Comparison of ENCODE assay signal across 21 cellular contexts in genomic region chr13:49977992-49978391, GRCh38. TPM values are rescaled to one million over a fixed set of nuclear protein-coding genes. Genes with fewer than 3 reads are reported as not detected.
DNase-seq lines count a peak whose midpoint lies in the region; ATAC-seq, FAIRE-seq and TF ChIP-seq lines count a peak whose summit lies in the region.
"Had no signal": no experiment of that assay in that cellular context is flagged by ENCODE, and none has a peak within 500 bp of the region (broad histone marks: within the 10 kb centered on the region; RNA-seq: fewer than 3 reads in every experiment).

No MANE protein-coding gene starts in this region.

- no peak overlapping the region for H3K9ac ChIP-seq in HepG2 (ENCODE audit: insufficient read depth, low read depth, low read length)

- no peaks in the 10 kb centered on the region for H3K4me1 Mint-ChIP-seq in central memory CD8-positive, alpha-beta T cell
- H3K4me1 Mint-ChIP-seq in activated CD4-positive, alpha-beta T cell treated with anti-CD3 and anti-CD28 coated beads, Interleukin-2, amount 10 ng/mL, durations not matched to agents 24 days and 14 days = peaks cover 6% of the 10 kb centered on the region

- CTCF ChIA-PET in HepG2 (lab: Yijun Ruan, JAX; ENCODE audit: low intra/inter-chr PET ratio, low total read pairs) = no interaction called here

- no peak overlapping the region for H3K4me3 Mint-ChIP-seq in central memory CD8-positive, alpha-beta T cell
- H3K4me3 Mint-ChIP-seq in activated CD4-positive, alpha-beta T cell treated with anti-CD3 and anti-CD28 coated beads, Interleukin-2, amount 10 ng/mL, durations not matched to agents 24 days and 14 days = no peak overlapping the region
- H3K4me3 Mint-ChIP-seq: CD14-positive monocyte had no signal

- TF ChIP-seq EP300 in HepG2 (IDR thresholded peaks at IDR 0.05; ENCODE audit: low read depth in 2 of 2, low read length in 2 of 2) = no peak
- no peak for TF ChIP-seq EP300 in HepG2 (CRISPR knock-in tag; IDR thresholded peaks at IDR 0.05; ENCODE audit: borderline replicate concordance)

- FAIRE-seq in HepG2 (lab: Jason Lieb, UNC) (no peak), pancreas (lab: Jason Lieb, UNC) (no peak)
- FAIRE-seq: A204.1, GM12891, HTR-8/SVneo had no signal

- no peaks in the 10 kb centered on the region for H3K9me3 ChIP-seq in HepG2 (ENCODE audit: low read length)
- no peaks in the 10 kb centered on the region for H3K9me3 ChIP-seq in right lobe of liver
- no peaks in the 10 kb centered on the region for H3K9me3 ChIP-seq in pancreas
- H3K9me3 ChIP-seq: Caco-2, MG63 had no signal

- H3K36me3 Mint-ChIP-seq in central memory CD8-positive, alpha-beta T cell (ENCODE audit: insufficient read depth) = no peaks in the 10 kb centered on the region
- peaks cover 15% of the 10 kb centered on the region for H3K36me3 Mint-ChIP-seq in activated CD4-positive, alpha-beta T cell treated with anti-CD3 and anti-CD28 coated beads, Interleukin-2, amount 10 ng/mL, durations not matched to agents 24 days and 14 days (ENCODE audit: low read depth)

- ATAC-seq in HepG2 = peak; percentile 33; the same call in 1 of the 3 replicates
- no peak for ATAC-seq in right lobe of liver
- ATAC-seq in central memory CD8-positive, alpha-beta T cell (replicated peaks; ENCODE audit: extremely low read depth, poor library complexity, severe bottlenecking) = no peak
- ATAC-seq in pancreas = no peak

- DNase-seq in HepG2 (ENCODE audit: low spot score) = no peak
- DNase-seq in right lobe of liver = no peak
- DNase-seq in OCI-M1 (lab: John Stamatoyannopoulos, UW) = peak; percentile 20
- DNase-seq in central memory CD8-positive, alpha-beta T cell (ENCODE audit: low spot score in 2 of 2) = no peak
- DNase-seq in pancreas = no peak
- DNase-seq in pons (ENCODE audit: low spot score) = no peak
- DNase-seq in activated CD4-positive, alpha-beta T cell treated with anti-CD3 and anti-CD28 coated beads, Interleukin-2, amount 10 ng/mL, durations not matched to agents 24 days and 14 days = no peak
- DNase-seq in DMS 273 (lab: John Stamatoyannopoulos, UW; ENCODE audit: unreplicated experiment) = no peak
- DNase-seq: Caco-2, DMS53, HCEC 1CT, KG1, MG63, NCI-H1436, NCI-H2081, NCI-H524 had no signal

- H3K9me3 Mint-ChIP-seq in central memory CD8-positive, alpha-beta T cell = no peaks in the 10 kb centered on the region
- H3K9me3 Mint-ChIP-seq in activated CD4-positive, alpha-beta T cell treated with anti-CD3 and anti-CD28 coated beads, Interleukin-2, amount 10 ng/mL, durations not matched to agents 24 days and 14 days = no peaks in the 10 kb centered on the region

- TF ChIP-seq POLR2A in HepG2 (IDR thresholded peaks at IDR 0.05; ENCODE audit: insufficient read depth in 1 of 2, low read depth in 2 of 2, low read length in 2 of 2) = no peak
- no peak for TF ChIP-seq POLR2A in right lobe of liver (IDR thresholded peaks at IDR 0.05)

- in situ Hi-C loops in HepG2 (cut with HindIII; ENCODE audit: extremely low pct_ligation_motif_present, low pct_unique_long_range_greater_than_20kb) = loop anchor here (10.0 to 25.0 kb wide), 4 partner anchors 559 to 1084 kb away; no protein-coding TSS in a partner anchor

- H2AFZ ChIP-seq in HepG2 (ENCODE audit: low read length) = no peak overlapping the region

- H3K4me2 ChIP-seq in HepG2 (ENCODE audit: low read depth, low read length) = peak overlapping the region; percentile 21; the same call in 1 of the 2 replicates

- no peaks in the 10 kb centered on the region for H3K27me3 ChIP-seq in HepG2 (ENCODE audit: control insufficient read depth in 1 of 2, insufficient read depth in 2 of 2, low read length in 2 of 2)
- no peaks in the 10 kb centered on the region for H3K27me3 ChIP-seq in right lobe of liver
- no peaks in the 10 kb centered on the region for H3K27me3 ChIP-seq in pancreas
- H3K27me3 ChIP-seq: MG63 had no signal

- no peaks in the 10 kb centered on the region for H3K27me3 Mint-ChIP-seq in central memory CD8-positive, alpha-beta T cell
- no peaks in the 10 kb centered on the region for H3K27me3 Mint-ChIP-seq in activated CD4-positive, alpha-beta T cell treated with anti-CD3 and anti-CD28 coated beads, Interleukin-2, amount 10 ng/mL, durations not matched to agents 24 days and 14 days

- intact Hi-C loops in HepG2 (cut with micrococcal nuclease; ENCODE audit: unreplicated experiment) (loop anchor here (1.0 to 5.0 kb wide), 4 partner anchors 104 to 935 kb away; no protein-coding TSS in a partner anchor), right lobe of liver (cut with DNase I) (no loop called here), pancreas (cut with DNase I) (no loop called here)
- intact Hi-C loops in activated CD4-positive, alpha-beta T cell treated with anti-CD3 and anti-CD28 coated beads, Interleukin-2, amount 10 ng/mL, durations not matched to agents 24 days and 14 days (cut with micrococcal nuclease) = loop anchor here (2.0 kb wide), 2 partner anchors 555 to 935 kb away; no protein-coding TSS in a partner anchor

- BruUV-seq in HepG2 (replicated peaks; lab: Mats Ljungman, UMichigan) = no TSS peak

- no peak for TF ChIP-seq RAD21 in HepG2 (CRISPR knock-in tag; IDR thresholded peaks at IDR 0.05)

- peaks cover 12% of the 10 kb centered on the region for H3K4me1 ChIP-seq in HepG2 (ENCODE audit: insufficient read depth, low read length)
- peaks cover 0 to 6% (median 2%) of the 10 kb centered on the region in 4 donors for H3K4me1 ChIP-seq in right lobe of liver
- peaks cover 0 to 3% (median 0%) of the 10 kb centered on the region in 3 donors for H3K4me1 ChIP-seq in pancreas

- 18% methylated on average over 3 of the region's 3 CpGs for WGBS in HepG2 (ENCODE audit: low lambda C conversion rate)
- WGBS in right lobe of liver (ENCODE audit: insufficient coverage, low coverage, low lambda C conversion rate, missing lambda C conversion rate) = 85% methylated on average over 3 of the region's 3 CpGs
- WGBS in pancreas, 2 donors = 76 to 86% methylated on average over 3 of the region's 3 CpGs

- H3K27ac Mint-ChIP-seq in central memory CD8-positive, alpha-beta T cell (ENCODE audit: low read depth) = peak overlapping the region; percentile 35
- no peak overlapping the region for H3K27ac Mint-ChIP-seq in activated CD4-positive, alpha-beta T cell treated with anti-CD3 and anti-CD28 coated beads, Interleukin-2, amount 10 ng/mL, durations not matched to agents 24 days and 14 days

- H4K20me1 ChIP-seq in HepG2 (ENCODE audit: insufficient read depth, low read length) = no peaks in the 10 kb centered on the region

- H3K4me3 ChIP-seq in HepG2 (replicated peaks in 1 of 3; ENCODE audit: insufficient read depth in 1 of 3, low read depth in 2 of 3, low read length in 3 of 3) = no peak overlapping the region
- H3K4me3 ChIP-seq in right lobe of liver = no peak overlapping the region
- no peak overlapping the region for H3K4me3 ChIP-seq in pancreas
- H3K4me3 ChIP-seq: MG63 had no signal

- TF ChIP-seq CTCF in HepG2 (CRISPR knock-in tag; IDR thresholded peaks at IDR 0.05) (no peak), right lobe of liver (IDR thresholded peaks at IDR 0.05) (no peak), pancreas (IDR thresholded peaks at IDR 0.05) (no peak)

- no peaks in the 10 kb centered on the region for H3K79me2 ChIP-seq in HepG2 (ENCODE audit: insufficient read depth, low read length)

- H3K27ac ChIP-seq in HepG2 (ENCODE audit: extremely low read length, insufficient read depth, low read length) (no peak overlapping the region), right lobe of liver (no peak overlapping the region), pancreas (no peak overlapping the region)
- H3K27ac ChIP-seq: RWPE1 had no signal

- H3K36me3 ChIP-seq in HepG2 (replicated peaks in 1 of 2; ENCODE audit: control insufficient read depth in 1 of 2, insufficient read depth in 2 of 2, low read length in 2 of 2) = no peaks in the 10 kb centered on the region
- no peaks in the 10 kb centered on the region for H3K36me3 ChIP-seq in right lobe of liver
- H3K36me3 ChIP-seq in pancreas = no peaks in the 10 kb centered on the region
- H3K36me3 ChIP-seq: MG63 had no signal

- POLR2A ChIA-PET in HepG2 (lab: Yijun Ruan, JAX) = no interaction called here

RNA-seq across cellular contexts. Expression of gene TRIM13, which starts 18.9 kb away (rescaled TPM):
- total RNA-seq in HepG2 (2016; rRNA removed; fragmentation: Illumina TruSeq; extraction: Trizol) (18.8 and 22.0 TPM in 2 replicates), right lobe of liver (10 to 100 TPM in 1 of 6 experiments, 1 to 10 TPM in 5; 5.6 to 10.8 (median 7.3) TPM), pancreas (10 to 100 TPM in 1 of 6 donors, 1 to 10 TPM in 5; 7.2 to 17.0 (median 8.9) TPM)
- total RNA-seq in HepG2 (2016; cell fraction: cytosol; rRNA removed; fragmentation: Illumina TruSeq; extraction: Trizol; ENCODE audit: low read depth) = 3.8 and 4.1 TPM in 2 replicates
- 17.5 and 19.2 TPM in 2 replicates for total RNA-seq in HepG2 (2016; cell fraction: insoluble cytoplasmic fraction; rRNA removed; fragmentation: Illumina TruSeq; extraction: Trizol)
- 9.3 and 10.2 TPM in 2 replicates for total RNA-seq in HepG2 (2016; cell fraction: membrane; rRNA removed; fragmentation: Illumina TruSeq; extraction: Trizol)
- 27.0 and 27.5 TPM in 2 replicates for total RNA-seq in HepG2 (2016; cell fraction: nucleus; rRNA removed; fragmentation: Illumina TruSeq; extraction: Trizol)
- polyA plus RNA-seq in HepG2 (2011; rRNA removed) (22.5 and 24.4 TPM in 2 replicates), pancreas (10 to 100 TPM in 1 of 2 donors, 1 to 10 TPM in 1; 8.9 to 19.7 TPM)
- 8.9 and 14.0 TPM in 2 replicates for polyA plus RNA-seq in HepG2 (2011; cell fraction: cytosol; rRNA removed)
- polyA plus RNA-seq in HepG2 (2011; cell fraction: nucleus; rRNA removed) = 21.8 and 30.3 TPM in 2 replicates
- polyA plus RNA-seq in HepG2 (2012) = 23.7 and 25.7 TPM in 2 replicates
- 4.4 and 5.2 TPM in 2 replicates for polyA plus RNA-seq in HepG2 (2016; cell fraction: cytosol; fragmentation: Illumina TruSeq; extraction: Trizol; ENCODE audit: low read depth)
- 14.1 and 15.8 TPM in 2 replicates for polyA plus RNA-seq in HepG2 (2016; cell fraction: insoluble cytoplasmic fraction; fragmentation: Illumina TruSeq; extraction: Trizol; ENCODE audit: low read depth)
- 9.0 and 9.8 TPM in 2 replicates for polyA plus RNA-seq in HepG2 (2016; cell fraction: membrane; fragmentation: Illumina TruSeq; extraction: Trizol; ENCODE audit: low read depth)
- polyA plus RNA-seq in HepG2 (2016; cell fraction: nucleus; fragmentation: Illumina TruSeq; extraction: Trizol; ENCODE audit: insufficient read depth, low read depth) = 60.4 and 60.6 TPM in 2 replicates
- 7.9 TPM in 2 replicates for polyA minus RNA-seq in HepG2 (2011; rRNA and poly(A)+ RNA removed; ENCODE audit: low replicate concordance)
- 8.6 and 10.7 TPM in 2 replicates for polyA minus RNA-seq in HepG2 (2011; cell fraction: cytosol; rRNA and poly(A)+ RNA removed)
- polyA minus RNA-seq in HepG2 (2011; cell fraction: nucleus; rRNA and poly(A)+ RNA removed) = 11.3 and 14.4 TPM in 2 replicates
- total RNA-seq in activated CD4-positive, alpha-beta T cell treated with anti-CD3 and anti-CD28 coated beads, Interleukin-2, amount 10 ng/mL, durations not matched to agents 24 days and 14 days = 18.0 and 18.9 TPM in 2 replicates

RNA-seq across cellular contexts. Expression of gene KCNRG, which starts 37.3 kb away (rescaled TPM):
- total RNA-seq in HepG2 (2016; rRNA removed; fragmentation: Illumina TruSeq; extraction: Trizol) (0.94 and 1.0 TPM in 2 replicates), right lobe of liver (under 1 TPM in 4 of 6 experiments, not detected in 2; 0.18 to 0.50 (median 0.36) TPM), pancreas (under 1 TPM in 5 of 6 donors, not detected in 1; 0.16 to 0.52 (median 0.19) TPM)
- 0.26 TPM in 1 of 2 replicates, not detected in the other for total RNA-seq in HepG2 (2016; cell fraction: cytosol; rRNA removed; fragmentation: Illumina TruSeq; extraction: Trizol; ENCODE audit: low read depth)
- total RNA-seq in HepG2 (2016; cell fraction: insoluble cytoplasmic fraction; rRNA removed; fragmentation: Illumina TruSeq; extraction: Trizol) = 0.69 and 1.00 TPM in 2 replicates
- total RNA-seq in HepG2 (2016; cell fraction: membrane; rRNA removed; fragmentation: Illumina TruSeq; extraction: Trizol) = 0.46 and 0.62 TPM in 2 replicates
- total RNA-seq in HepG2 (2016; cell fraction: nucleus; rRNA removed; fragmentation: Illumina TruSeq; extraction: Trizol) = 0.59 and 0.60 TPM in 2 replicates
- polyA plus RNA-seq in HepG2 (2011; rRNA removed) (0.98 and 1.5 TPM in 2 replicates), pancreas (under 1 TPM; 0.30 to 0.40 TPM)
- polyA plus RNA-seq in HepG2 (2011; cell fraction: cytosol; rRNA removed) = 0.43 and 0.60 TPM in 2 replicates
- polyA plus RNA-seq in HepG2 (2011; cell fraction: nucleus; rRNA removed) = 0.50 and 0.66 TPM in 2 replicates
- polyA plus RNA-seq in HepG2 (2012) = 0.23 and 0.53 TPM in 2 replicates
- 0.23 and 0.28 TPM in 2 replicates for polyA plus RNA-seq in HepG2 (2016; cell fraction: cytosol; fragmentation: Illumina TruSeq; extraction: Trizol; ENCODE audit: low read depth)
- polyA plus RNA-seq in HepG2 (2016; cell fraction: insoluble cytoplasmic fraction; fragmentation: Illumina TruSeq; extraction: Trizol; ENCODE audit: low read depth) = 0.28 and 0.70 TPM in 2 replicates
- 0.38 and 0.57 TPM in 2 replicates for polyA plus RNA-seq in HepG2 (2016; cell fraction: membrane; fragmentation: Illumina TruSeq; extraction: Trizol; ENCODE audit: low read depth)
- 0.92 and 1.1 TPM in 2 replicates for polyA plus RNA-seq in HepG2 (2016; cell fraction: nucleus; fragmentation: Illumina TruSeq; extraction: Trizol; ENCODE audit: insufficient read depth, low read depth)
- polyA minus RNA-seq in HepG2 (2011; rRNA and poly(A)+ RNA removed; ENCODE audit: low replicate concordance) = 1.6 and 3.4 TPM in 2 replicates
- polyA minus RNA-seq in HepG2 (2011; cell fraction: cytosol; rRNA and poly(A)+ RNA removed) = 0.79 and 0.97 TPM in 2 replicates
- 6.3 and 7.2 TPM in 2 replicates for polyA minus RNA-seq in HepG2 (2011; cell fraction: nucleus; rRNA and poly(A)+ RNA removed)
- total RNA-seq in activated CD4-positive, alpha-beta T cell treated with anti-CD3 and anti-CD28 coated beads, Interleukin-2, amount 10 ng/mL, durations not matched to agents 24 days and 14 days = 0.43 TPM in 1 of 2 replicates, not detected in the other

RNA-seq across cellular contexts. Expression of gene SPRYD7, which starts 41.9 kb away (rescaled TPM):
- 5.9 and 6.8 TPM in 2 replicates for total RNA-seq in HepG2 (2016; rRNA removed; fragmentation: Illumina TruSeq; extraction: Trizol)
- 0.97 and 1.0 TPM in 2 replicates for total RNA-seq in HepG2 (2016; cell fraction: cytosol; rRNA removed; fragmentation: Illumina TruSeq; extraction: Trizol; ENCODE audit: low read depth)
- total RNA-seq in HepG2 (2016; cell fraction: insoluble cytoplasmic fraction; rRNA removed; fragmentation: Illumina TruSeq; extraction: Trizol) = 5.3 and 8.0 TPM in 2 replicates
- total RNA-seq in HepG2 (2016; cell fraction: membrane; rRNA removed; fragmentation: Illumina TruSeq; extraction: Trizol) = 2.8 TPM in 2 replicates
- 2.6 and 3.9 TPM in 2 replicates for total RNA-seq in HepG2 (2016; cell fraction: nucleus; rRNA removed; fragmentation: Illumina TruSeq; extraction: Trizol)
- 2.2 and 2.7 TPM in 2 replicates for polyA plus RNA-seq in HepG2 (2011; rRNA removed)
- 1.2 and 1.7 TPM in 2 replicates for polyA plus RNA-seq in HepG2 (2011; cell fraction: cytosol; rRNA removed)
- polyA plus RNA-seq in HepG2 (2011; cell fraction: nucleus; rRNA removed) = 1.6 TPM in 2 replicates
- polyA plus RNA-seq in HepG2 (2012) = 4.8 and 6.4 TPM in 2 replicates
- polyA plus RNA-seq in HepG2 (2016; cell fraction: cytosol; fragmentation: Illumina TruSeq; extraction: Trizol; ENCODE audit: low read depth) = 0.95 and 1.1 TPM in 2 replicates
- polyA plus RNA-seq in HepG2 (2016; cell fraction: insoluble cytoplasmic fraction; fragmentation: Illumina TruSeq; extraction: Trizol; ENCODE audit: low read depth) = 11.8 and 13.0 TPM in 2 replicates
- polyA plus RNA-seq in HepG2 (2016; cell fraction: membrane; fragmentation: Illumina TruSeq; extraction: Trizol; ENCODE audit: low read depth) = 2.9 and 3.0 TPM in 2 replicates
- polyA plus RNA-seq in HepG2 (2016; cell fraction: nucleus; fragmentation: Illumina TruSeq; extraction: Trizol; ENCODE audit: insufficient read depth, low read depth) = 6.9 and 7.1 TPM in 2 replicates
- 0.80 and 0.82 TPM in 2 replicates for polyA minus RNA-seq in HepG2 (2011; rRNA and poly(A)+ RNA removed; ENCODE audit: low replicate concordance)
- 1.5 and 1.9 TPM in 2 replicates for polyA minus RNA-seq in HepG2 (2011; cell fraction: cytosol; rRNA and poly(A)+ RNA removed)
- polyA minus RNA-seq in HepG2 (2011; cell fraction: nucleus; rRNA and poly(A)+ RNA removed) = 2.7 and 3.2 TPM in 2 replicates
- 1 to 10 TPM; 4.1 to 7.9 (median 5.4) TPM for total RNA-seq in right lobe of liver
- total RNA-seq in pancreas = 1 to 10 TPM; 2.0 to 3.4 (median 3.0) TPM
- polyA plus RNA-seq in pancreas = 1 to 10 TPM; 4.3 to 6.3 TPM
- 6.9 and 8.1 TPM in 2 replicates for total RNA-seq in activated CD4-positive, alpha-beta T cell treated with anti-CD3 and anti-CD28 coated beads, Interleukin-2, amount 10 ng/mL, durations not matched to agents 24 days and 14 days

Comparison
In these comparisons a context has a peak if more than half of its experiments do, and no peak if none do; other contexts are left out.
1. intact Hi-C loops: an anchor here in HepG2 (1.0 to 5.0 kb wide) and activated CD4-positive, alpha-beta T cell treated with anti-CD3 and anti-CD28 coated beads, Interleukin-2, amount 10 ng/mL, durations not matched to agents 24 days and 14 days (2.0 kb wide); none called in right lobe of liver and pancreas.